14 cellular contexts compared by ENCODE assay signal in the genomic region with DNA sequence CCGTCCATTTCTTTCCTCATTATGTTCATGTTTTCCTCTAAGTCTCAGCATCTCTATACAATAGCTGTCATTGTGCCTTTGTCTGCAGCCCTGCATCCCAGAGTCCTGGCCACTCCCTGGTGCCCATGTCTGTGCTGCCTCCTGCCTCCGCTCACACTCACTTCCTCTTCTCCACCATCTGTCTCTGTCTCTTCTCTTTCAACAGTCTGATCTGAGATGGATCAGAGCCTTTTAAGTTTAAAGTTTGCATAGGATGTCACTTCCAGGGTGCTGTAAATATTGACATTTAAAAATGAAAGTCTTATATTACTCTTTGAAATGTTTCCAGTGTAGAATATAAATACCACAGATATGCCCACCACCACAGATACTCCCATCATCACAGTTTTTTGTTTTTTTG. TPM values are rescaled to one million over a fixed set of nuclear protein-coding genes. Genes with fewer than 3 reads are reported as not detected.
DNase-seq lines count a peak whose midpoint lies in the region; ATAC-seq lines count a peak whose summit lies in the region.
"Had no signal": no experiment of that assay in that cellular context is flagged by ENCODE, and none has a peak within 500 bp of the region (broad histone marks: within the 10 kb centered on the region; RNA-seq: fewer than 3 reads in every experiment).

No MANE protein-coding gene starts in this region.

- intact Hi-C loops in activated naive CD4-positive, alpha-beta T cell treated with anti-CD3 and anti-CD28 coated beads for 36 hours (cut with micrococcal nuclease): loop anchor here (5.0 kb wide), 1 partner anchor 87 kb away; no protein-coding TSS in a partner anchor

- peak; percentile 47 for ATAC-seq in activated T-helper 17 cell treated with anti-CD3 and anti-CD28 coated beads, Interleukin-2, amount 50 U/mL, for 72 hours (replicated peaks)
- no peak for ATAC-seq in GM18520 (IDR thresholded peaks at IDR 0.05; ENCODE audit: unreplicated experiment)

- peak overlapping the region; percentile 79 for H3K27ac ChIP-seq in substantia nigra (ENCODE audit: low read depth, low read length, poor library complexity, severe bottlenecking)
- H3K27ac ChIP-seq: esophagus squamous epithelium, parathyroid adenoma had no signal

- CTCF ChIA-PET in activated naive CD4-positive, alpha-beta T cell treated with anti-CD3 and anti-CD28 coated beads for 36 hours (lab: Charles Lee): no interaction called here

- peaks cover 44% of the 10 kb centered on the region for H3K4me1 Mint-ChIP-seq in activated naive CD4-positive, alpha-beta T cell treated with anti-CD3 and anti-CD28 coated beads for 36 hours (ENCODE audit: low read depth)
- peaks cover 28% of the 10 kb centered on the region for H3K4me1 Mint-ChIP-seq in activated T-helper 17 cell treated with anti-CD3 and anti-CD28 coated beads, Interleukin-2, amount 50 U/mL, for 72 hours

- no peak for DNase-seq in activated naive CD4-positive, alpha-beta T cell treated with anti-CD3 and anti-CD28 coated beads for 36 hours
- DNase-seq in activated naive CD4-positive, alpha-beta T cell (lab: John Stamatoyannopoulos, UW): no peak
- peak; percentile 62 for DNase-seq in inferior parietal cortex (ENCODE audit: extremely low spot score)
- DNase-seq in substantia nigra (lab: John Stamatoyannopoulos, UW): peak in 39 of 49 donors; percentile 7 to 86 (median 46)
- DNase-seq in foreskin melanocyte: no peak
- no peak for DNase-seq in NK-92 (lab: John Stamatoyannopoulos, UW; ENCODE audit: unreplicated experiment)
- DNase-seq: activated CD4-positive, alpha-beta T cell treated with anti-CD3 and anti-CD28 coated beads, Interleukin-2, amount 50 U/mL, for 4 hours; esophagus squamous epithelium; MG63; NCI-H226; SW 1271 had no signal

- H3K4me3 Mint-ChIP-seq in activated naive CD4-positive, alpha-beta T cell treated with anti-CD3 and anti-CD28 coated beads for 36 hours: peak overlapping the region; percentile 33
- peak overlapping the region; percentile 52 for H3K4me3 Mint-ChIP-seq in activated T-helper 17 cell treated with anti-CD3 and anti-CD28 coated beads, Interleukin-2, amount 50 U/mL, for 72 hours

- no peak overlapping the region for H3K27ac Mint-ChIP-seq in activated naive CD4-positive, alpha-beta T cell treated with anti-CD3 and anti-CD28 coated beads for 36 hours
- peak overlapping the region; percentile 80 for H3K27ac Mint-ChIP-seq in activated T-helper 17 cell treated with anti-CD3 and anti-CD28 coated beads, Interleukin-2, amount 50 U/mL, for 72 hours

- peaks cover 11% of the 10 kb centered on the region for H3K36me3 Mint-ChIP-seq in activated naive CD4-positive, alpha-beta T cell treated with anti-CD3 and anti-CD28 coated beads for 36 hours (ENCODE audit: low read depth)
- H3K36me3 Mint-ChIP-seq in activated T-helper 17 cell treated with anti-CD3 and anti-CD28 coated beads, Interleukin-2, amount 50 U/mL, for 72 hours (ENCODE audit: low read depth): peaks cover 57% of the 10 kb centered on the region

- H3K27me3 Mint-ChIP-seq in activated naive CD4-positive, alpha-beta T cell treated with anti-CD3 and anti-CD28 coated beads for 36 hours (ENCODE audit: low read depth): no peaks in the 10 kb centered on the region
- no peaks in the 10 kb centered on the region for H3K27me3 Mint-ChIP-seq in activated T-helper 17 cell treated with anti-CD3 and anti-CD28 coated beads, Interleukin-2, amount 50 U/mL, for 72 hours

- no peaks in the 10 kb centered on the region for H3K9me3 Mint-ChIP-seq in activated naive CD4-positive, alpha-beta T cell treated with anti-CD3 and anti-CD28 coated beads for 36 hours
- no peaks in the 10 kb centered on the region for H3K9me3 Mint-ChIP-seq in activated T-helper 17 cell treated with anti-CD3 and anti-CD28 coated beads, Interleukin-2, amount 50 U/mL, for 72 hours

RNA-seq across cellular contexts. Expression of a gene that starts 42.7 kb away (rescaled TPM):
- 10 to 100 TPM; 43.4 to 45.5 TPM for total RNA-seq in activated naive CD4-positive, alpha-beta T cell treated with anti-CD3 and anti-CD28 coated beads for 36 hours
- 10 to 100 TPM; 38.9 to 44.7 TPM for total RNA-seq in activated T-helper 17 cell treated with anti-CD3 and anti-CD28 coated beads, Interleukin-2, amount 50 U/mL, for 72 hours

RNA-seq across cellular contexts. Expression of a gene that starts 51.2 kb away (rescaled TPM):
- 10 to 100 TPM; 46.4 to 46.7 TPM for total RNA-seq in activated naive CD4-positive, alpha-beta T cell treated with anti-CD3 and anti-CD28 coated beads for 36 hours
- total RNA-seq in activated T-helper 17 cell treated with anti-CD3 and anti-CD28 coated beads, Interleukin-2, amount 50 U/mL, for 72 hours: 10 to 100 TPM; 56.2 to 57.1 TPM

Comparison
In these comparisons a context has a peak if more than half of its experiments do, and no peak if none do; other contexts are left out.
1. DNase-seq: peak in inferior parietal cortex (single experiment) and substantia nigra (39 of 49); none in activated naive CD4-positive, alpha-beta T cell treated with anti-CD3 and anti-CD28 coated beads for 36 hours (single experiment), activated naive CD4-positive, alpha-beta T cell (0 of 4), foreskin melanocyte (single experiment) and NK-92 (single experiment).